8 cellular contexts compared by ENCODE assay signal in the genomic region with DNA sequence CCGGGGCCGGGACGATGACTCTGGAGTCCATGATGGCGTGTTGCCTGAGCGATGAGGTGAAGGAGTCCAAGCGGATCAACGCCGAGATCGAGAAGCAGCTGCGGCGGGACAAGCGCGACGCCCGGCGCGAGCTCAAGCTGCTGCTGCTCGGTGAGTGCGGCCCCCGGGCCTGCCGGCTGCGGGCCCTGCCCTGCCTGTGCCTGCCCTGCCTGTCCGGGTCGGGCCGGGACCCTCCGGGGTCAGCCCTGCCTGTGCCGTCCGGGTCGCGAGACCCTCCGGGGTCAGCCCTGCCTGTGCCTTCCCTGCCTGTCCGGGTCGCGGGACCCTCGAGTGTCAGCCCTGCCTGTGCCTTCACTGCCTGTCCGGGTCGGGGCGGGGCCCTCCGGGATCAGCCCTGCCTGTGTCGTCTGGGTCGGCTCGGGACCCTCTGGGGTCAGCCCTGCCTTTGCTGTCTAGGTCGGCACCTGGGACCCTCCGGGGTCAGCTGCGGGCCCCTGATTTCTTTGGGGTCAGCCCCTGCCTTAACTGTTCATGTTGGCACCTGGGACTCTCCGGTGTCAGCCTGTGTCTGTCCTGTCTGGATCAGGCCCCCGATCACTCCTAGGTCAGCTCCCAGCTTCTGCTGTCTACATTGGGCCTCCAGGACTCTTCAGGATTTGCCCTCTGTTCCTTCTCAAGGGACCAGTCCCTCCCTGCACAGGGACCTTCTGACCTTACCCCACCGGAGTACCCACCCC. TPM values are rescaled to one million over a fixed set of nuclear protein-coding genes. Genes with fewer than 3 reads are reported as not detected.
DNase-seq lines count a peak whose midpoint lies in the region; ATAC-seq and TF ChIP-seq lines count a peak whose summit lies in the region.

No MANE protein-coding gene starts in this region.

- no peak overlapping the region for H2BK15ac ChIP-seq in mesendoderm (replicated peaks; ENCODE audit: low read depth)

- H3K23ac ChIP-seq in mesendoderm (ENCODE audit: low read length): peak overlapping the region; percentile 45

- H2BK120ac ChIP-seq in mesendoderm (ENCODE audit: low read depth, low read length): no peak overlapping the region

- H4K8ac ChIP-seq in mesendoderm (ENCODE audit: low read depth, low read length): no peak overlapping the region

- H3K4ac ChIP-seq in mesendoderm (ENCODE audit: low read depth, low read length): no peak overlapping the region

- peak; percentile 20 for ATAC-seq in GM21447 (IDR thresholded peaks at IDR 0.05; ENCODE audit: unreplicated experiment)
- ATAC-seq in sciatic nerve: no peak

- no peaks in the 10 kb centered on the region for H3K27me3 Mint-ChIP-seq in type B pancreatic cell

- intact Hi-C loops in mammary epithelial cell (cut with micrococcal nuclease) (loop anchor here (2.0 kb wide), 1 partner anchor 22 kb away; no protein-coding TSS in a partner anchor), sciatic nerve (cut with DNase I) (no loop called here)

- H3K79me1 ChIP-seq in mesendoderm (ENCODE audit: low read length): peaks cover 21% of the 10 kb centered on the region

- no peak overlapping the region for H4K5ac ChIP-seq in mesendoderm (ENCODE audit: low read length)

- no peak for DNase-seq in AG04450 (ENCODE audit: low read depth, low spot score)
- DNase-seq in RKO (ENCODE audit: low spot score): peak; percentile 35
- DNase-seq in mammary epithelial cell: peak; percentile 27
- no peak for DNase-seq in mesendoderm
- peak; percentile 70 for DNase-seq in type B pancreatic cell (ENCODE audit: extremely low spot score, unreplicated experiment)
- DNase-seq in retina: no peak
- no peak for DNase-seq in sciatic nerve (ENCODE audit: low spot score)

- H3K27ac ChIP-seq in AG04450 (ENCODE audit: low read depth, low read length) (peak overlapping the region; percentile 21), mammary epithelial cell (ENCODE audit: insufficient read depth, low read depth, low read length) (peak overlapping the region; percentile 74), mesendoderm (ENCODE audit: low read depth, low read length) (no peak overlapping the region)

- peak overlapping the region; percentile 44 for H3K18ac ChIP-seq in mesendoderm (ENCODE audit: low read length)

- no peaks in the 10 kb centered on the region for H3K9me3 Mint-ChIP-seq in type B pancreatic cell

- H3K36me3 ChIP-seq in mammary epithelial cell (ENCODE audit: insufficient read depth, low read length) (no peaks in the 10 kb centered on the region), mesendoderm (ENCODE audit: control insufficient read depth, insufficient read depth, low read length) (no peaks in the 10 kb centered on the region)

- WGBS in mammary epithelial cell (ENCODE audit: low coverage, missing lambda C conversion rate): 0% methylated on average over 13 of the region's 48 CpGs
- no CpG with 5 or more reads among the region's 48 CpGs for WGBS in mesendoderm (ENCODE audit: extremely low coverage, insufficient coverage, low lambda C conversion rate)

- peak overlapping the region; percentile 72 for H3K27ac Mint-ChIP-seq in type B pancreatic cell

- dilution Hi-C loops in mammary epithelial cell (cut with HindIII; ENCODE audit: low sequenced_read_pairs): no loop called here

- peak overlapping the region; percentile 90 for H3K56ac ChIP-seq in mesendoderm (ENCODE audit: low read length)

- H3K4me2 ChIP-seq in mammary epithelial cell (ENCODE audit: insufficient read depth, low read depth, low read length): peak overlapping the region; percentile 96
- H3K4me2 ChIP-seq in mesendoderm (ENCODE audit: low read length): peak overlapping the region; percentile 84

- POLR2A ChIA-PET in AG04450 (lab: Yijun Ruan, JAX): interaction anchor here (0.5 to 0.6 kb wide), 2 partner anchors 19 to 22 kb away, joined by 3 to 6 read pairs; no protein-coding TSS in a partner anchor

- H2AFZ ChIP-seq in mammary epithelial cell (ENCODE audit: low read depth, low read length): no peak overlapping the region

- H3K27me3 ChIP-seq in AG04450 (ENCODE audit: control insufficient read depth, insufficient read depth, low read length) (no peaks in the 10 kb centered on the region), mammary epithelial cell (ENCODE audit: insufficient read depth, low read length) (no peaks in the 10 kb centered on the region), mesendoderm (ENCODE audit: insufficient read depth, low read length, poor library complexity) (no peaks in the 10 kb centered on the region)

- H3K4me3 ChIP-seq in AG04450 (ENCODE audit: low read depth, low read length) (peak overlapping the region; percentile 87), mammary epithelial cell (replicated peaks in 1 of 3; ENCODE audit: insufficient read depth in 1 of 3, low read depth in 2 of 3, low read length in 3 of 3) (peak overlapping the region; percentile 72 to 98 (median 93)), mesendoderm (ENCODE audit: low read length) (peak overlapping the region; percentile 66)

- H2BK5ac ChIP-seq in mesendoderm (ENCODE audit: low read length): no peak overlapping the region

- H3K36me3 Mint-ChIP-seq in type B pancreatic cell: no peaks in the 10 kb centered on the region

- H3K9ac ChIP-seq in mammary epithelial cell (ENCODE audit: insufficient read depth, low read length): peak overlapping the region; percentile 86
- peak overlapping the region; percentile 94 for H3K9ac ChIP-seq in mesendoderm (ENCODE audit: low read length)

- H3K4me3 Mint-ChIP-seq in type B pancreatic cell: peak overlapping the region; percentile 91

- peaks cover 12% of the 10 kb centered on the region for H3K4me1 Mint-ChIP-seq in type B pancreatic cell (ENCODE audit: unreplicated experiment)

- in situ Hi-C loops in mammary epithelial cell (cut with MboI; ENCODE audit: low sequenced_read_pairs in 2 of 2): no loop called here

- BruUV-seq in mammary epithelial cell (replicated peaks; lab: Mats Ljungman, UMichigan): no TSS peak

- no peaks in the 10 kb centered on the region for H3K9me3 ChIP-seq in AG04450 (ENCODE audit: control insufficient read depth, insufficient read depth, low read length)
- H3K9me3 ChIP-seq in mammary epithelial cell (replicated peaks; ENCODE audit: insufficient read depth, low read length): no peaks in the 10 kb centered on the region

- no peak overlapping the region for H2AK5ac ChIP-seq in mesendoderm (ENCODE audit: low read length)

- TF ChIP-seq CTCF in AG04450 (IDR thresholded peaks at IDR 0.05; ENCODE audit: low read depth, low read length) (no peak), mammary epithelial cell (conservative IDR thresholded peaks at IDR 0.05 in 1 of 2, IDR thresholded peaks at IDR 0.05 in 1 of 2; ENCODE audit: extremely low read depth in 1 of 2, insufficient read depth in 1 of 2, low read depth in 1 of 2, low read length in 2 of 2) (no peak), type B pancreatic cell (conservative IDR thresholded peaks at IDR 0.05) (no peak)

- H3K79me2 ChIP-seq in mammary epithelial cell (ENCODE audit: insufficient read depth, low read length): peaks cover 54% of the 10 kb centered on the region
- peaks cover 35% of the 10 kb centered on the region for H3K79me2 ChIP-seq in mesendoderm (ENCODE audit: control insufficient read depth, insufficient read depth, low read length)

- peaks cover 39% of the 10 kb centered on the region for H3K4me1 ChIP-seq in mammary epithelial cell (ENCODE audit: insufficient read depth, low read length)
- H3K4me1 ChIP-seq in mesendoderm (ENCODE audit: control insufficient read depth, low read depth, low read length): peaks cover 8% of the 10 kb centered on the region

- peaks cover 2% of the 10 kb centered on the region for H4K20me1 ChIP-seq in mammary epithelial cell (ENCODE audit: insufficient read depth, low read length)

- CTCF ChIA-PET in AG04450 (lab: Charles Lee): no interaction called here
- CTCF ChIA-PET in mammary epithelial cell (lab: Charles Lee; ENCODE audit: low non-redundant PET): no interaction called here

RNA-seq across cellular contexts. Expression of gene GNA11, which starts 0.6 kb away (rescaled TPM):
- polyA plus RNA-seq in AG04450 (2011; rRNA removed) (8.9 and 17.2 TPM in 2 replicates), mammary epithelial cell (67.4 TPM)
- 15.2 and 22.2 TPM in 2 replicates for polyA minus RNA-seq in AG04450 (2011; rRNA and poly(A)+ RNA removed)
- total RNA-seq in mammary epithelial cell (10 to 100 TPM; 68.1 to 91.4 TPM), type B pancreatic cell (ENCODE audit: low replicate concordance) (46.9 and 62.0 TPM in 2 replicates), sciatic nerve (74.0 TPM)
- polyA minus RNA-seq in mammary epithelial cell: 86.9 TPM
- 19.0 TPM for polyA plus RNA-seq in mesendoderm (2013, experiment 1 of 2)
- polyA plus RNA-seq in mesendoderm (2013, experiment 2 of 2): 19.6 TPM

RNA-seq across cellular contexts. Expression of gene TLE5, which starts 32.5 kb away (rescaled TPM):
- polyA plus RNA-seq in AG04450 (2011; rRNA removed): 317 and 392 TPM in 2 replicates
- polyA minus RNA-seq in AG04450 (2011; rRNA and poly(A)+ RNA removed): 348 and 444 TPM in 2 replicates
- 100 to 1,000 TPM; 348 to 349 TPM for total RNA-seq in mammary epithelial cell
- polyA plus RNA-seq in mammary epithelial cell: 370 TPM
- 319 TPM for polyA minus RNA-seq in mammary epithelial cell
- polyA plus RNA-seq in mesendoderm (2013, experiment 1 of 2): 69.9 TPM
- 71.4 TPM for polyA plus RNA-seq in mesendoderm (2013, experiment 2 of 2)
- 302 and 418 TPM in 2 replicates for total RNA-seq in type B pancreatic cell (ENCODE audit: low replicate concordance)
- total RNA-seq in sciatic nerve: 708 TPM

RNA-seq across cellular contexts. Expression of gene GNA15, which starts 41.0 kb away (rescaled TPM):
- polyA plus RNA-seq in AG04450 (2011; rRNA removed) (not detected in 2 replicates), mammary epithelial cell (57.1 TPM)
- not detected in 2 replicates for polyA minus RNA-seq in AG04450 (2011; rRNA and poly(A)+ RNA removed)
- total RNA-seq in mammary epithelial cell (100 to 1,000 TPM in 1 of 2 donors, 10 to 100 TPM in 1; 28.7 to 110 TPM), type B pancreatic cell (ENCODE audit: low replicate concordance) (1.6 and 3.9 TPM in 2 replicates), sciatic nerve (9.5 TPM)
- 43.7 TPM for polyA minus RNA-seq in mammary epithelial cell
- 0.21 TPM for polyA plus RNA-seq in mesendoderm (2013, experiment 1 of 2)
- polyA plus RNA-seq in mesendoderm (2013, experiment 2 of 2): 0.17 TPM

Comparison
In these comparisons a context has a peak if more than half of its experiments do, and no peak if none do; other contexts are left out.
1. DNase-seq: peak in RKO (single experiment), mammary epithelial cell (single experiment) and type B pancreatic cell (single experiment); none in AG04450 (single experiment), mesendoderm (single experiment), retina (single experiment) and sciatic nerve (single experiment).
2. Peak in every context shown above with its lines, with median percentiles within 50 percentile points of each other: H3K4me3 ChIP-seq.